ENCODE assay signal across 28 cellular contexts in genomic region chr21:28224191-28224755, GRCh38.
"Had no signal": no experiment of that assay in that cellular context is flagged by ENCODE, and none has a peak within 500 bp of the region (broad histone marks: within the 10 kb centered on the region; RNA-seq: fewer than 3 reads in every experiment).

No MANE protein-coding gene starts in this region.

- H3K27me3 Mint-ChIP-seq: activated CD4-positive, alpha-beta T cell treated with anti-CD3 and anti-CD28 coated beads, Interleukin-2, amount 10 ng/mL, durations not matched to agents 24 days and 14 days; activated naive CD8-positive, alpha-beta T cell treated with anti-CD3 and anti-CD28 coated beads, Interleukin-2, amount 10 ng/mL, durations not matched to agents 7 days and 5 days; activated T-cell treated with anti-CD3 and anti-CD28 coated beads, Interleukin-2, amount 50 U/mL, for 24 hours; brain had no signal

- H3K4me2 ChIP-seq: KMS-11, PC-9 had no signal

- H3K4me1 Mint-ChIP-seq: activated CD4-positive, alpha-beta T cell treated with anti-CD3 and anti-CD28 coated beads, Interleukin-2, amount 10 ng/mL, durations not matched to agents 24 days and 14 days; activated naive CD4-positive, alpha-beta T cell treated with anti-CD3 and anti-CD28 coated beads, Interleukin-2, amount 50 U/mL, for 24 hours; activated naive CD8-positive, alpha-beta T cell treated with anti-CD3 and anti-CD28 coated beads, Interleukin-2, amount 10 ng/mL, durations not matched to agents 7 days and 5 days had no signal

- ATAC-seq: activated CD8-positive, alpha-beta T cell treated with anti-CD3 and anti-CD28 coated beads, Interleukin-2, amount 10 ng/mL, durations not matched to agents 7 days and 5 days had no signal

- H3K4me3 Mint-ChIP-seq: activated CD4-positive, alpha-beta T cell treated with anti-CD3 and anti-CD28 coated beads, Interleukin-2, amount 10 ng/mL, durations not matched to agents 24 days and 14 days; activated CD8-positive, alpha-beta T cell treated with anti-CD3 and anti-CD28 coated beads, Interleukin-2, amount 10 ng/mL, durations not matched to agents 7 days and 5 days; activated naive CD4-positive, alpha-beta T cell treated with anti-CD3 and anti-CD28 coated beads, Interleukin-2, amount 50 U/mL, for 24 hours; activated naive CD8-positive, alpha-beta T cell treated with anti-CD3 and anti-CD28 coated beads, Interleukin-2, amount 10 ng/mL, durations not matched to agents 7 days and 5 days; activated T-cell treated with anti-CD3 and anti-CD28 coated beads, Interleukin-2, amount 50 U/mL, for 24 hours; brain had no signal

- H3K36me3 Mint-ChIP-seq: activated naive CD4-positive, alpha-beta T cell treated with anti-CD3 and anti-CD28 coated beads, Interleukin-2, amount 50 U/mL, for 24 hours; activated naive CD8-positive, alpha-beta T cell treated with anti-CD3 and anti-CD28 coated beads, Interleukin-2, amount 10 ng/mL, durations not matched to agents 7 days and 5 days; brain had no signal

- H3K27ac Mint-ChIP-seq: activated CD4-positive, alpha-beta T cell treated with anti-CD3 and anti-CD28 coated beads, Interleukin-2, amount 10 ng/mL, durations not matched to agents 24 days and 14 days; activated CD8-positive, alpha-beta T cell treated with anti-CD3 and anti-CD28 coated beads, Interleukin-2, amount 10 ng/mL, durations not matched to agents 7 days and 5 days; activated naive CD4-positive, alpha-beta T cell treated with anti-CD3 and anti-CD28 coated beads, Interleukin-2, amount 50 U/mL, for 24 hours; activated naive CD8-positive, alpha-beta T cell treated with anti-CD3 and anti-CD28 coated beads, Interleukin-2, amount 10 ng/mL, durations not matched to agents 7 days and 5 days; activated T-cell treated with anti-CD3 and anti-CD28 coated beads, Interleukin-2, amount 50 U/mL, for 24 hours; activated T-helper 2 cell treated with anti-CD3 and anti-CD28 coated beads, Interferon-gamma antibody, Interleukin-2, Interleukin-4, amounts not matched to agents 10 μg/mL and 5 μg/mL and 100 μg/mL, durations not matched to agents 14 hours and 24 hours and 36 hours; brain had no signal

- H3K4me3 ChIP-seq: PC-9 had no signal

- H3K9ac ChIP-seq: KMS-11 had no signal

- DNase-seq: activated CD4-positive, alpha-beta T cell treated with anti-CD3 and anti-CD28 coated beads, Interleukin-2, amount 10 ng/mL, durations not matched to agents 24 days and 14 days; activated CD4-positive, alpha-beta T cell treated with anti-CD3 and anti-CD28 coated beads, Interleukin-2, amount 50 U/mL, for 4 hours; activated CD4-positive, CD25-positive, alpha-beta regulatory T cell; activated CD8-positive, alpha-beta T cell treated with anti-CD3 and anti-CD28 coated beads, Interleukin-2, amount 10 ng/mL, durations not matched to agents 7 days and 5 days; activated gamma-delta T cell; activated naive CD4-positive, alpha-beta T cell treated with Interleukin-2 at 50 U/mL for 16 hours; activated naive CD8-positive, alpha-beta T cell treated with anti-CD3 and anti-CD28 coated beads, Interleukin-2, amount 10 ng/mL, durations not matched to agents 7 days and 5 days; activated T-cell treated with anti-CD3 and anti-CD28 coated beads, Interleukin-2, amount 50 U/mL, for 24 hours; anterior cingulate cortex; caudate nucleus; NCI-H1105 treated with DMSO at 0.1 percent for 48 hours; NCI-H1436; NCI-H1694 treated with DMSO at 0.1 percent for 48 hours; NCI-H2029; NCI-H510A; NCI-H526; NCI-H748 treated with DMSO at 0.1 percent for 48 hours; NK-92 treated with Interleukin-12 subunit alpha and Interleukin-12 subunit beta, amount 100 ng/mL, for 24 hours; PC-9; Right ventricle myocardium superior; SW 1271; T-helper 1 cell; T1000; WERI-Rb-1 had no signal

- H3K36me3 ChIP-seq: WERI-Rb-1 had no signal

- H3K27ac ChIP-seq: KMS-11, PC-9, WERI-Rb-1 had no signal
